1 cellular context compared by ENCODE assay signal in the genomic region with DNA sequence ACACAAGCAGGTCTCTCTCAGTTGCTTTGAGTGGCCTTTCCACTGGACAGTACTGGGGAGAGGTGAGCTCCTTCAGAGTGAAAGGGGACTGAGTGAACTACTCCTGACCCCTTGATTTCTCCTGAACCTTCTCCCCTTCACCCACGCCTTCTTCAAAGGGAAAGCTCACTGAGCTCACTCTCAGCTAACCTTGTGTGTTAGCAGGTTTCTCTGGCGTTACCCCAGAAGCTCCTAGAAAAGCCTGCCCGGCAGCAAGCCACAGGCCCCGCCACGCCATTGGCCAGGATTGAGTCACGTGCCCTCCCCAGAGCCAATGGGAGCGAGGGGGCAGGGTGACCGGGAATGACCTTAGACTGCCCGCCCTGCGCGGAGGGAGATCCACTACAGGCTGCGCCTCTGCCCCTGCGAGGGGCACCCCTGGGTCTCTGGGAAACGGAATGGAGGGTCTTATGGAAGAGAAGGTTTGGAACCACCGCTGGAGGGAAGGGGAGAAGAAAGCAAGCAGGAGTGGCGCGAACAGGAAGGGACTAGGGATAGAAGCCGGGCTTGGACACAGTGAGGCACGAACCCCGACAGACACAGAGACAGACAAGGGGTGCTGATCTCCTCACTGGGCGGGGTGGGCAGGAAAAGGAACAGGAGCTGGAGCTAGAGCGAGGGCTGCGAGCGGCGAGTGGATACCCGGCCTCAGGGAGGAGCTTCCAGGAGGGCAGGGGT.
TF ChIP-seq lines count a peak whose summit lies in the region.

No MANE protein-coding gene starts in this region.

TF ChIP-seq in K562, 482 proteins besides CTCF, POLR2A, EP300 and RAD21 (continued from another document and continues in another):
- TF ChIP-seq, protein P1, sequence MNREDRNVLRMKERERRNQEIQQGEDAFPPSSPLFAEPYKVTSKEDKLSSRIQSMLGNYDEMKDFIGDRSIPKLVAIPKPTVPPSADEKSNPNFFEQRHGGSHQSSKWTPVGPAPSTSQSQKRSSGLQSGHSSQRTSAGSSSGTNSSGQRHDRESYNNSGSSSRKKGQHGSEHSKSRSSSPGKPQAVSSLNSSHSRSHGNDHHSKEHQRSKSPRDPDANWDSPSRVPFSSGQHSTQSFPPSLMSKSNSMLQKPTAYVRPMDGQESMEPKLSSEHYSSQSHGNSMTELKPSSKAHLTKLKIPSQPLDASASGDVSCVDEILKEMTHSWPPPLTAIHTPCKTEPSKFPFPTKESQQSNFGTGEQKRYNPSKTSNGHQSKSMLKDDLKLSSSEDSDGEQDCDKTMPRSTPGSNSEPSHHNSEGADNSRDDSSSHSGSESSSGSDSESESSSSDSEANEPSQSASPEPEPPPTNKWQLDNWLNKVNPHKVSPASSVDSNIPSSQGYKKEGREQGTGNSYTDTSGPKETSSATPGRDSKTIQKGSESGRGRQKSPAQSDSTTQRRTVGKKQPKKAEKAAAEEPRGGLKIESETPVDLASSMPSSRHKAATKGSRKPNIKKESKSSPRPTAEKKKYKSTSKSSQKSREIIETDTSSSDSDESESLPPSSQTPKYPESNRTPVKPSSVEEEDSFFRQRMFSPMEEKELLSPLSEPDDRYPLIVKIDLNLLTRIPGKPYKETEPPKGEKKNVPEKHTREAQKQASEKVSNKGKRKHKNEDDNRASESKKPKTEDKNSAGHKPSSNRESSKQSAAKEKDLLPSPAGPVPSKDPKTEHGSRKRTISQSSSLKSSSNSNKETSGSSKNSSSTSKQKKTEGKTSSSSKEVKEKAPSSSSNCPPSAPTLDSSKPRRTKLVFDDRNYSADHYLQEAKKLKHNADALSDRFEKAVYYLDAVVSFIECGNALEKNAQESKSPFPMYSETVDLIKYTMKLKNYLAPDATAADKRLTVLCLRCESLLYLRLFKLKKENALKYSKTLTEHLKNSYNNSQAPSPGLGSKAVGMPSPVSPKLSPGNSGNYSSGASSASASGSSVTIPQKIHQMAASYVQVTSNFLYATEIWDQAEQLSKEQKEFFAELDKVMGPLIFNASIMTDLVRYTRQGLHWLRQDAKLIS (CRISPR knock-in tag; IDR thresholded peaks at IDR 0.05) = no peak
- TF ChIP-seq NFATC3 (IDR thresholded peaks at IDR 0.05) (0 out of 2 replicates have a peak, but pooled peaks have one; percentile 54), SRSF3 (IDR thresholded peaks at IDR 0.05; ENCODE audit: insufficient read depth, low read length) (no peak), DNMT1 (IDR thresholded peaks at IDR 0.05) (0 out of 2 replicates have a peak, but pooled peaks have one; percentile 33), ZBTB5 (IDR thresholded peaks at IDR 0.05) (no peak), OTX1 (CRISPR knock-in tag; IDR thresholded peaks at IDR 0.05) (no peak), LARP7 (IDR thresholded peaks at IDR 0.05) (peak; percentile 80; the same call in 1 of the 2 replicates), NCOA2 (IDR thresholded peaks at IDR 0.05; ENCODE audit: partially characterized antibody in 2 of 2) (no peak), POLR2G (IDR thresholded peaks at IDR 0.05; ENCODE audit: low read depth, low read length) (peak; percentile 91), TFE3 (CRISPR knock-in tag; IDR thresholded peaks at IDR 0.05) (peak; percentile 99), TOE1 (IDR thresholded peaks at IDR 0.05; ENCODE audit: borderline replicate concordance) (peak; percentile 98), TOE1 (CRISPR knock-in tag; IDR thresholded peaks at IDR 0.05; ENCODE audit: borderline replicate concordance, low read depth) (no peak), NFE2L1 (tag; IDR thresholded peaks at IDR 0.05; ENCODE audit: borderline replicate concordance, low read depth) (no peak), ZNF133 (CRISPR knock-in tag; IDR thresholded peaks at IDR 0.05) (no peak), MTA2 (IDR thresholded peaks at IDR 0.05; ENCODE audit: low read depth) (peak; percentile 44; the same call in 1 of the 2 replicates), ZNF699 (CRISPR knock-in tag; IDR thresholded peaks at IDR 0.05; ENCODE audit: insufficient replicate concordance) (no peak), MTA3 (IDR thresholded peaks at IDR 0.05; ENCODE audit: borderline replicate concordance) (peak; percentile 84; the same call in 1 of the 2 replicates), BCLAF1 (IDR thresholded peaks at IDR 0.05; ENCODE audit: borderline replicate concordance in 1 of 2, control insufficient read depth in 1 of 2, low read depth in 2 of 2, low read length in 1 of 2) (no peak), SLC30A9 (CRISPR knock-in tag; IDR thresholded peaks at IDR 0.05) (no peak), SMAD1 (IDR thresholded peaks at IDR 0.05; ENCODE audit: low read depth, low read length, partially characterized antibody) (peak; percentile 50), HDAC8 (tag; IDR thresholded peaks at IDR 0.05) (no peak), CBX5 (IDR thresholded peaks at IDR 0.05; ENCODE audit: borderline replicate concordance, low read depth) (no peak), PHF8 (IDR thresholded peaks at IDR 0.05; ENCODE audit: borderline replicate concordance, low read length) (peak; percentile 86; the same call in 1 of the 2 replicates), PML (IDR thresholded peaks at IDR 0.05; ENCODE audit: low read length) (peak; percentile 64; the same call in 1 of the 2 replicates), ZNF75A (CRISPR knock-in tag; IDR thresholded peaks at IDR 0.05) (no peak), FOXM1 (IDR thresholded peaks at IDR 0.05; ENCODE audit: low read depth) (no peak), FOXM1 (CRISPR knock-in tag; IDR thresholded peaks at IDR 0.05; ENCODE audit: low read depth) (no peak), NFYB (IDR thresholded peaks at IDR 0.05; ENCODE audit: extremely low read depth, insufficient read length) (peak; percentile 97), YBX1 (IDR thresholded peaks at IDR 0.05) (no peak), PRMT5 (CRISPR knock-in tag; IDR thresholded peaks at IDR 0.05) (no peak), RBM39 (optimal IDR thresholded peaks at IDR 0.05; ENCODE audit: low read depth, low read length) (no peak), ZBTB11 (CRISPR knock-in tag; IDR thresholded peaks at IDR 0.05) (peak in 1 of 3 experiments; percentile 36; a peak in 1 of 6 replicates), MTA1 (IDR thresholded peaks at IDR 0.05; ENCODE audit: borderline replicate concordance) (peak; percentile 73), TFAM (CRISPR knock-in tag; conservative IDR thresholded peaks at IDR 0.05) (no peak), SRF (CRISPR knock-in tag; IDR thresholded peaks at IDR 0.05) (0 out of 4 replicates have a peak, but pooled peaks of 1 of the 2 experiments have one; percentile 67), CREB3L1 (IDR thresholded peaks at IDR 0.05; ENCODE audit: borderline replicate concordance, low read depth) (peak; percentile 28; the same call in 1 of the 2 replicates)
- TF ChIP-seq, protein P2, sequence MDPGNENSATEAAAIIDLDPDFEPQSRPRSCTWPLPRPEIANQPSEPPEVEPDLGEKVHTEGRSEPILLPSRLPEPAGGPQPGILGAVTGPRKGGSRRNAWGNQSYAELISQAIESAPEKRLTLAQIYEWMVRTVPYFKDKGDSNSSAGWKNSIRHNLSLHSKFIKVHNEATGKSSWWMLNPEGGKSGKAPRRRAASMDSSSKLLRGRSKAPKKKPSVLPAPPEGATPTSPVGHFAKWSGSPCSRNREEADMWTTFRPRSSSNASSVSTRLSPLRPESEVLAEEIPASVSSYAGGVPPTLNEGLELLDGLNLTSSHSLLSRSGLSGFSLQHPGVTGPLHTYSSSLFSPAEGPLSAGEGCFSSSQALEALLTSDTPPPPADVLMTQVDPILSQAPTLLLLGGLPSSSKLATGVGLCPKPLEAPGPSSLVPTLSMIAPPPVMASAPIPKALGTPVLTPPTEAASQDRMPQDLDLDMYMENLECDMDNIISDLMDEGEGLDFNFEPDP (CRISPR knock-in tag; IDR thresholded peaks at IDR 0.05) = peak; percentile 38; the same call in 1 of the 2 replicates
- TF ChIP-seq, protein P3, sequence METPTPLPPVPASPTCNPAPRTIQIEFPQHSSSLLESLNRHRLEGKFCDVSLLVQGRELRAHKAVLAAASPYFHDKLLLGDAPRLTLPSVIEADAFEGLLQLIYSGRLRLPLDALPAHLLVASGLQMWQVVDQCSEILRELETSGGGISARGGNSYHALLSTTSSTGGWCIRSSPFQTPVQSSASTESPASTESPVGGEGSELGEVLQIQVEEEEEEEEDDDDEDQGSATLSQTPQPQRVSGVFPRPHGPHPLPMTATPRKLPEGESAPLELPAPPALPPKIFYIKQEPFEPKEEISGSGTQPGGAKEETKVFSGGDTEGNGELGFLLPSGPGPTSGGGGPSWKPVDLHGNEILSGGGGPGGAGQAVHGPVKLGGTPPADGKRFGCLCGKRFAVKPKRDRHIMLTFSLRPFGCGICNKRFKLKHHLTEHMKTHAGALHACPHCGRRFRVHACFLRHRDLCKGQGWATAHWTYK (CRISPR knock-in tag; IDR thresholded peaks at IDR 0.05) = peak; percentile 62; the same call in 1 of the 2 replicates
